ENCODE assay signal across 17 cellular contexts in genomic region chrX:130788786-130789581, GRCh38.
"Had no signal": no experiment of that assay in that cellular context is flagged by ENCODE, and none has a peak within 500 bp of the region (broad histone marks: within the 10 kb centered on the region; RNA-seq: fewer than 3 reads in every experiment).

No MANE protein-coding gene starts in this region.

- H3K27me3 ChIP-seq: suprapubic skin had no signal

- H3K4me2 ChIP-seq: smooth muscle cell had no signal

- ATAC-seq: esophagus mucosa, natural killer cell, right cardiac atrium had no signal

- H3K36me3 ChIP-seq: prostate gland, suprapubic skin had no signal

- H3K27ac ChIP-seq: prostate gland, suprapubic skin had no signal

- H3K9me3 Mint-ChIP-seq: activated naive CD8-positive, alpha-beta T cell treated with anti-CD3 and anti-CD28 coated beads, Interleukin-2, amount 10 ng/mL, durations not matched to agents 7 days and 5 days; activated T-helper 1 cell treated with anti-CD3 and anti-CD28 coated beads, Interleukin-12 subunit alpha, Interleukin-12 subunit beta, Interleukin-2, Interleukin-4 antibody, amounts not matched to agents 30 ng/mL and 10 ng/mL and 1 ng/mL, durations not matched to agents 14 hours and 24 hours and 36 hours; natural killer cell; stimulated activated naive CD8-positive, alpha-beta T cell treated with anti-CD3 and anti-CD28 coated beads, Interleukin-15, Interleukin-2, amounts not matched to agents 100 ng/mL and 50 ng/mL, for 24 hours had no signal

- H3K27me3 Mint-ChIP-seq: activated CD4-positive, alpha-beta T cell treated with anti-CD3 and anti-CD28 coated beads, Interleukin-2, amount 10 ng/mL, durations not matched to agents 24 days and 14 days; activated naive CD8-positive, alpha-beta T cell treated with anti-CD3 and anti-CD28 coated beads, Interleukin-2, amount 10 ng/mL, durations not matched to agents 7 days and 5 days; stimulated activated naive CD8-positive, alpha-beta T cell treated with anti-CD3 and anti-CD28 coated beads, Interleukin-15, Interleukin-2, amounts not matched to agents 100 ng/mL and 50 ng/mL, for 24 hours had no signal

- H3K4me3 Mint-ChIP-seq: activated CD4-positive, alpha-beta T cell treated with anti-CD3 and anti-CD28 coated beads, Interleukin-2, amount 10 ng/mL, durations not matched to agents 24 days and 14 days; activated naive CD8-positive, alpha-beta T cell treated with anti-CD3 and anti-CD28 coated beads, Interleukin-2, amount 10 ng/mL, durations not matched to agents 7 days and 5 days; activated T-helper 1 cell treated with anti-CD3 and anti-CD28 coated beads, Interleukin-12 subunit alpha, Interleukin-12 subunit beta, Interleukin-2, Interleukin-4 antibody, amounts not matched to agents 30 ng/mL and 10 ng/mL and 1 ng/mL, durations not matched to agents 14 hours and 24 hours and 36 hours; natural killer cell; stimulated activated naive CD8-positive, alpha-beta T cell treated with anti-CD3 and anti-CD28 coated beads, Interleukin-15, Interleukin-2, amounts not matched to agents 100 ng/mL and 50 ng/mL, for 24 hours had no signal

- H3K9me3 ChIP-seq: prostate gland, suprapubic skin had no signal

- H3K27ac Mint-ChIP-seq: activated CD4-positive, alpha-beta T cell treated with anti-CD3 and anti-CD28 coated beads, Interleukin-2, amount 10 ng/mL, durations not matched to agents 24 days and 14 days; activated naive CD8-positive, alpha-beta T cell treated with anti-CD3 and anti-CD28 coated beads, Interleukin-2, amount 10 ng/mL, durations not matched to agents 7 days and 5 days; activated T-helper 1 cell treated with anti-CD3 and anti-CD28 coated beads, Interleukin-12 subunit alpha, Interleukin-12 subunit beta, Interleukin-2, Interleukin-4 antibody, amounts not matched to agents 30 ng/mL and 10 ng/mL and 1 ng/mL, durations not matched to agents 14 hours and 24 hours and 36 hours; natural killer cell; stimulated activated naive CD8-positive, alpha-beta T cell treated with anti-CD3 and anti-CD28 coated beads, Interleukin-15, Interleukin-2, amounts not matched to agents 100 ng/mL and 50 ng/mL, for 24 hours had no signal

- DNase-seq: activated CD4-positive, alpha-beta T cell treated with anti-CD3 and anti-CD28 coated beads, Interleukin-2, amount 10 ng/mL, durations not matched to agents 24 days and 14 days; activated CD4-positive, CD25-positive, alpha-beta regulatory T cell; activated naive CD8-positive, alpha-beta T cell treated with anti-CD3 and anti-CD28 coated beads, Interleukin-2, amount 10 ng/mL, durations not matched to agents 7 days and 5 days; anterior cingulate cortex; hypothalamus; mesendoderm; natural killer cell; right cardiac atrium; trophoblast cell had no signal

- H3K4me1 Mint-ChIP-seq: activated CD4-positive, alpha-beta T cell treated with anti-CD3 and anti-CD28 coated beads, Interleukin-2, amount 10 ng/mL, durations not matched to agents 24 days and 14 days; activated naive CD8-positive, alpha-beta T cell treated with anti-CD3 and anti-CD28 coated beads, Interleukin-2, amount 10 ng/mL, durations not matched to agents 7 days and 5 days; natural killer cell had no signal

- H3K36me3 Mint-ChIP-seq: activated naive CD8-positive, alpha-beta T cell treated with anti-CD3 and anti-CD28 coated beads, Interleukin-2, amount 10 ng/mL, durations not matched to agents 7 days and 5 days; natural killer cell had no signal

- H3K4me1 ChIP-seq: prostate gland, suprapubic skin had no signal

- FAIRE-seq: bronchial epithelial cell, endometrium had no signal

- H3K4me3 ChIP-seq: prostate gland, smooth muscle cell, suprapubic skin had no signal
